ENCODE assay signal across 29 cellular contexts in genomic region chr2:170882758-170883157, GRCh38.
"Had no signal": no experiment of that assay in that cellular context is flagged by ENCODE, and none has a peak within 500 bp of the region (broad histone marks: within the 10 kb centered on the region; RNA-seq: fewer than 3 reads in every experiment).

No MANE protein-coding gene starts in this region.

- H3K9me3 ChIP-seq: ovary, psoas muscle, spleen, suprapubic skin, testis, tibial artery, transverse colon, upper lobe of right lung, uterus had no signal

- H3K4me3 ChIP-seq: neural progenitor cell, ovary, psoas muscle, skin epidermis, smooth muscle cell, spleen, suprapubic skin, testis, tibial artery, transverse colon, upper lobe of right lung, uterus had no signal

- H3K79me2 ChIP-seq: parathyroid adenoma had no signal

- H3K36me3 ChIP-seq: neural progenitor cell, ovary, spleen, suprapubic skin, tibial artery, transverse colon, upper lobe of right lung, uterus had no signal

- H3K27ac ChIP-seq: neural progenitor cell, ovary, parathyroid adenoma, psoas muscle, skin epidermis, spleen, suprapubic skin, testis, tibial artery, transverse colon, upper lobe of right lung, uterus had no signal

- H3K4me1 ChIP-seq: neural progenitor cell, parathyroid adenoma, psoas muscle, suprapubic skin, testis, tibial artery, transverse colon, upper lobe of right lung, uterus had no signal

- H3K4me2 ChIP-seq: neural progenitor cell, smooth muscle cell had no signal

- H2AFZ ChIP-seq: neural progenitor cell, parathyroid adenoma had no signal

- H3K9ac ChIP-seq: neural progenitor cell, parathyroid adenoma had no signal

- H3K27me3 ChIP-seq: neural progenitor cell, ovary, testis, transverse colon, upper lobe of right lung, uterus had no signal

- DNase-seq: naive thymus-derived CD8-positive, alpha-beta T cell; occipital lobe; ovary; posterior cingulate gyrus; psoas muscle; right cardiac atrium; spleen; stimulated activated CD4-positive, alpha-beta T cell treated with anti-CD3 and anti-CD28 coated beads, Interleukin-12 subunit alpha, Interleukin-12 subunit beta, amount 100 ng/mL, for 4 hours; stimulated activated CD4-positive, alpha-beta T cell treated with anti-CD3 and anti-CD28 coated beads, Interleukin-1b, Interleukin-23, amount 100 ng/mL, for 48 hours; stimulated activated CD4-positive, alpha-beta T cell treated with anti-CD3 and anti-CD28 coated beads, Interleukin-4, amount 100 ng/mL, for 1 hour; stimulated activated CD4-positive, alpha-beta T cell treated with anti-CD3 and anti-CD28 coated beads, Interleukin-4, amount 100 ng/mL, for 4 hours; stimulated activated CD8-positive, alpha-beta memory T cell treated with anti-CD3 and anti-CD28 coated beads, Interleukin-4, amount 100 ng/mL, for 48 hours; stimulated activated naive CD4-positive, alpha-beta T cell; stimulated activated naive CD8-positive, alpha-beta T cell treated with anti-CD3 and anti-CD28 coated beads, Interleukin-15, amount 100 ng/mL, for 72 hours; stimulated activated naive CD8-positive, alpha-beta T cell treated with anti-CD3 and anti-CD28 coated beads, Interleukin-15, Interleukin-2, amounts not matched to agents 100 U/mL and 50 U/mL, for 24 hours; substantia nigra; testis; tibial artery; transverse colon; upper lobe of right lung; uterus had no signal

- ATAC-seq: naive thymus-derived CD8-positive, alpha-beta T cell; natural killer cell treated with Interleukin-12 subunit alpha and Interleukin-12 subunit beta and Interleukin-15 and Interleukin-18, amount 100 ng/mL, for 72 hours; psoas muscle; right cardiac atrium; sciatic nerve; stimulated activated memory B cell treated with anti-CD40 and anti-IgM and Interleukin-4, amounts not matched to agents 10 μg/mL and 1 μg/mL and 100 μg/mL, for 72 hours; stimulated activated naive CD8-positive, alpha-beta T cell treated with anti-CD3 and anti-CD28 coated beads, Interleukin-15, Interleukin-2, amounts not matched to agents 100 U/mL and 50 U/mL, for 24 hours; upper lobe of right lung had no signal
